ENCODE assay signal across 8 cellular contexts in genomic region chr20:24992420-24993205, GRCh38. TPM values are rescaled to one million over a fixed set of nuclear protein-coding genes. Genes with fewer than 3 reads are reported as not detected.
DNase-seq lines count a peak whose midpoint lies in the region; ATAC-seq and TF ChIP-seq lines count a peak whose summit lies in the region.

APMAP (minus strand) TSS chr20:24992751; CDS start chr20:24992688, 63 bp downstream.

- peak; percentile 92 for ATAC-seq in GM21619 (IDR thresholded peaks at IDR 0.05; ENCODE audit: unreplicated experiment)
- ATAC-seq in activated T-cell treated with anti-CD3 and anti-CD28 coated beads, Interleukin-2, amount 50 U/mL, for 4 hours, result peak; percentile 95 to 97

- intact Hi-C loops in PC-9 (cut with micrococcal nuclease; ENCODE audit: unreplicated experiment), result loop anchor here (1.0 to 10.0 kb wide), 10 partner anchors 62 to 1210 kb away; partner anchors contain the start of genes ENTPD6, NANP and ZNF337

- TF ChIP-seq CTCF in PC-9 (conservative IDR thresholded peaks at IDR 0.05), result no peak

- H3K9me2 ChIP-seq in PC-9 (ENCODE audit: insufficient read depth), result no peaks in the 10 kb centered on the region

- H3K27ac ChIP-seq in PC-9, result peak within 1 kb of the TSS; percentile 54
- H3K27ac ChIP-seq in esophagus (ENCODE audit: low read depth in 2 of 2, low read length in 1 of 2), result peak within 1 kb of the TSS; percentile 87 to 97
- H3K27ac ChIP-seq in muscle layer of colon (ENCODE audit: low read depth, low read length), result peak within 1 kb of the TSS; percentile 84

- no peaks in the 10 kb centered on the region for H3K27me3 ChIP-seq in PC-9 (ENCODE audit: insufficient read depth, low read depth)
- no peaks in the 10 kb centered on the region for H3K27me3 ChIP-seq in esophagus (ENCODE audit: control insufficient read depth in 1 of 2, insufficient read depth in 2 of 2, low read length in 2 of 2)
- H3K27me3 ChIP-seq in muscle layer of colon (ENCODE audit: control insufficient read depth in 1 of 2, insufficient read depth in 2 of 2, low read length in 2 of 2), result no peaks in the 10 kb centered on the region

- POLR2A ChIA-PET in PC-9 (lab: Charles Lee; ENCODE audit: unreplicated experiment), result interaction anchor here (0.6 kb wide), 1 partner anchor 403 kb away, joined by 3 read pairs; no protein-coding TSS in a partner anchor

- peak within 1 kb of the TSS; percentile 71 for H3K4me3 ChIP-seq in PC-9
- H3K4me3 ChIP-seq in esophagus (ENCODE audit: low read depth in 1 of 2, low read length in 2 of 2), result peak within 1 kb of the TSS; percentile 72 to 73
- H3K4me3 ChIP-seq in muscle layer of colon (ENCODE audit: low read depth in 1 of 2, low read length in 2 of 2), result peak within 1 kb of the TSS; percentile 87 to 91

- no peaks in the 10 kb centered on the region for H3K9me3 Mint-ChIP-seq in activated T-cell treated with anti-CD3 and anti-CD28 coated beads, Interleukin-2, amount 50 U/mL, for 4 hours

- H3K4me1 Mint-ChIP-seq in activated T-cell treated with anti-CD3 and anti-CD28 coated beads, Interleukin-2, amount 50 U/mL, for 4 hours (ENCODE audit: low read depth), result peaks cover 60% of the 10 kb centered on the region

- H3K4me1 ChIP-seq in PC-9 (replicated peaks; ENCODE audit: insufficient read depth) (peaks cover 49% of the 10 kb centered on the region), esophagus (ENCODE audit: control insufficient read depth in 2 of 2, insufficient read depth in 2 of 2, low read length in 1 of 2) (peaks cover 3 to 4% of the 10 kb centered on the region in 2 donors), muscle layer of colon (ENCODE audit: insufficient read depth, low read length) (peaks cover 54% of the 10 kb centered on the region)

- H3K4me3 Mint-ChIP-seq in activated T-cell treated with anti-CD3 and anti-CD28 coated beads, Interleukin-2, amount 50 U/mL, for 4 hours, result peak within 1 kb of the TSS; percentile 91

- H3K36me3 ChIP-seq in PC-9 (ENCODE audit: low read depth), result no peaks in the 10 kb centered on the region
- no peaks in the 10 kb centered on the region for H3K36me3 ChIP-seq in esophagus (ENCODE audit: control insufficient read depth in 2 of 2, insufficient read depth in 2 of 2, low read length in 1 of 2)
- H3K36me3 ChIP-seq in muscle layer of colon (ENCODE audit: insufficient read depth, low read length), result no peaks in the 10 kb centered on the region

- 0% methylated on average over 73 to 74 of the region's 74 CpGs for WGBS in esophagus, 2 donors

- peaks cover 6% of the 10 kb centered on the region; the same call in 1 of the 2 replicates for H3F3A ChIP-seq in PC-9 (ENCODE audit: insufficient read depth, low read depth)

- H3K36me3 Mint-ChIP-seq in activated T-cell treated with anti-CD3 and anti-CD28 coated beads, Interleukin-2, amount 50 U/mL, for 4 hours (ENCODE audit: insufficient read depth), result peaks cover 10% of the 10 kb centered on the region

- no peaks in the 10 kb centered on the region for H3K27me3 Mint-ChIP-seq in activated T-cell treated with anti-CD3 and anti-CD28 coated beads, Interleukin-2, amount 50 U/mL, for 4 hours (ENCODE audit: low read depth)

- BruUV-seq in PC-9 (replicated peaks; lab: Mats Ljungman, UMichigan), result no TSS peak

- peak within 1 kb of the TSS; percentile 96 for H2AFZ ChIP-seq in PC-9

- H4K20me1 ChIP-seq in PC-9 (ENCODE audit: insufficient read depth), result no peaks in the 10 kb centered on the region

- DNase-seq in DMS53 treated with DMSO at 0.1 percent for 48 hours (lab: John Stamatoyannopoulos, UW; ENCODE audit: unreplicated experiment) (peak; percentile 91), PC-9 (peak; percentile 75 to 93)
- peak; percentile 96 for DNase-seq in activated T-cell treated with anti-CD3 and anti-CD28 coated beads, Interleukin-2, amount 50 U/mL, for 4 hours
- peak; percentile 95 for DNase-seq in stimulated activated CD8-positive, alpha-beta memory T cell treated with anti-CD3 and anti-CD28 coated beads, Interleukin-7, amount 100 ng/mL, for 24 hours (ENCODE audit: low read depth)

- peak within 1 kb of the TSS; percentile 81 for H3K9ac ChIP-seq in muscle layer of colon (ENCODE audit: low read length)

- CTCF ChIA-PET in PC-9 (lab: Charles Lee), result interaction anchor here (3.8 kb wide), 1 partner anchor 407 kb away, joined by 12 read pairs; no protein-coding TSS in a partner anchor

- H3K4me2 ChIP-seq in PC-9, result peak within 1 kb of the TSS; percentile 92

- no peak for TF ChIP-seq EP300 in Ishikawa (IDR thresholded peaks at IDR 0.05; ENCODE audit: borderline replicate concordance)

- peaks cover 46% of the 10 kb centered on the region for H3K79me2 ChIP-seq in PC-9 (ENCODE audit: low read depth)

- no peak for TF ChIP-seq RAD21 in Ishikawa (IDR thresholded peaks at IDR 0.05; ENCODE audit: low read depth)

- H3K9me3 ChIP-seq in PC-9 (ENCODE audit: insufficient read depth, low read depth), result no peaks in the 10 kb centered on the region
- H3K9me3 ChIP-seq in esophagus (ENCODE audit: control insufficient read depth in 2 of 2, insufficient read depth in 1 of 2, low read depth in 1 of 2, low read length in 1 of 2), result no peaks in the 10 kb centered on the region
- no peaks in the 10 kb centered on the region for H3K9me3 ChIP-seq in muscle layer of colon (ENCODE audit: low read length)

TF ChIP-seq in Ishikawa, 13 proteins besides CTCF, POLR2A, EP300 and RAD21:
- no peak; the same call in 1 of the 2 replicates for TF ChIP-seq USF1 (IDR thresholded peaks at IDR 0.05)
- peak; percentile 84 for TF ChIP-seq CREB1 (IDR thresholded peaks at IDR 0.05; ENCODE audit: low read depth)
- peak; percentile 38; the same call in 1 of the 2 replicates for TF ChIP-seq REST (IDR thresholded peaks at IDR 0.05; ENCODE audit: low read depth)
- peak; percentile 91 for TF ChIP-seq MAX (IDR thresholded peaks at IDR 0.05)
- peak; percentile 93 for TF ChIP-seq TAF1 (IDR thresholded peaks at IDR 0.05; ENCODE audit: low read depth)
- 0 out of 2 replicates have a peak, but pooled peaks have one; percentile 16 for TF ChIP-seq NFIC (IDR thresholded peaks at IDR 0.05)
- TF ChIP-seq TCF12 (IDR thresholded peaks at IDR 0.05; ENCODE audit: low read depth), result no peak
- no peak for TF ChIP-seq TEAD4 (IDR thresholded peaks at IDR 0.05)
- no peak for TF ChIP-seq EGR1 (IDR thresholded peaks at IDR 0.05)
- no peak for TF ChIP-seq CEBPB (IDR thresholded peaks at IDR 0.05)
- peak; percentile 62 for TF ChIP-seq YY1 (IDR thresholded peaks at IDR 0.05; ENCODE audit: low read depth)

RNA-seq across cellular contexts. Expression of gene APMAP, which starts in this region (rescaled TPM):
- total RNA-seq in PC-9 (2021), result 96.6 and 103 TPM in 2 replicates
- 10 to 100 TPM; 58.8 to 61.9 (median 61.4) TPM for total RNA-seq in activated T-cell treated with anti-CD3 and anti-CD28 coated beads, Interleukin-2, amount 50 U/mL, for 4 hours
- 10 to 100 TPM in 1 of 2 donors, 1 to 10 TPM in 1; 9.6 to 20.5 TPM for polyA plus RNA-seq in esophagus

Comparison
In these comparisons a context has a peak if more than half of its experiments do, and no peak if none do; other contexts are left out.
1. Peak in every context shown above with its lines: DNase-seq, ATAC-seq, H3K4me3 ChIP-seq and H3K27ac ChIP-seq.